14 cellular contexts compared by ENCODE assay signal in genomic region chrX:150837845-150838244, GRCh38.
A peak's percentile ranks its signal among the peaks of the same experiment; 100 is the strongest.
DNase-seq lines count a peak whose midpoint lies in the region; ATAC-seq and TF ChIP-seq lines count a peak whose summit lies in the region.
"Had no signal": no experiment of that assay in that cellular context is flagged by ENCODE, and none has a peak within 500 bp of the region (broad histone marks: within the 10 kb centered on the region; RNA-seq: fewer than 3 reads in every experiment).

No MANE protein-coding gene starts in this region.

- H3K4me3 Mint-ChIP-seq in immature natural killer cell, result no peak overlapping the region
- no peak overlapping the region for H3K4me3 Mint-ChIP-seq in natural killer cell
- H3K4me3 Mint-ChIP-seq: CD4-positive, alpha-beta T cell; H9 had no signal

- peak in 2 of 3 donors; percentile 58 to 69 for ATAC-seq in natural killer cell
- ATAC-seq in HG03108 (IDR thresholded peaks at IDR 0.05; ENCODE audit: unreplicated experiment), result no peak
- ATAC-seq in GM19035 (IDR thresholded peaks at IDR 0.05; ENCODE audit: unreplicated experiment), result no peak
- ATAC-seq: A549 had no signal

- H3K27ac Mint-ChIP-seq in immature natural killer cell (peak overlapping the region in 1 of 6 donors; percentile 24), natural killer cell (peak overlapping the region in 1 of 2 donors; percentile 53)
- H3K27ac Mint-ChIP-seq: CD4-positive, alpha-beta T cell; H9 had no signal

- TF ChIP-seq POLR2A in erythroblast (IDR thresholded peaks at IDR 0.05; ENCODE audit: low read length), result no peak

- DNase-seq in DMS153 (lab: John Stamatoyannopoulos, UW) (peak; percentile 11), DMS153 treated with DMSO at 0.1 percent for 48 hours (lab: John Stamatoyannopoulos, UW; ENCODE audit: unreplicated experiment) (no peak), immature natural killer cell (peak; percentile 0 to 2 (median 1)), natural killer cell (no peak), erythroblast (lab: John Stamatoyannopoulos, UW) (no peak)
- DNase-seq: AML-193; CD4-positive, alpha-beta T cell; DMS79 treated with DMSO at 0.1 percent for 48 hours; GF-D8; H9; KG1 had no signal

- intact Hi-C loops in natural killer cell (cut with micrococcal nuclease), result no loop called here

- no peak for TF ChIP-seq CTCF in natural killer cell (IDR thresholded peaks at IDR 0.05)

- H3K36me3 Mint-ChIP-seq in immature natural killer cell, result peaks cover 0 to 3% (median 0%) of the 10 kb centered on the region in 3 donors
- H3K36me3 Mint-ChIP-seq in natural killer cell, result no peaks in the 10 kb centered on the region

- H3K4me1 Mint-ChIP-seq in immature natural killer cell, result peaks cover 9 to 15% of the 10 kb centered on the region in 2 donors
- peaks cover 12 to 16% of the 10 kb centered on the region in 2 donors for H3K4me1 Mint-ChIP-seq in natural killer cell
- H3K4me1 Mint-ChIP-seq: H9 had no signal

- H3K9me3 Mint-ChIP-seq in immature natural killer cell (peaks cover 0 to 2% (median 0%) of the 10 kb centered on the region in 6 donors), natural killer cell (no peaks in the 10 kb centered on the region)

- peaks cover 0 to 2% (median 2%) of the 10 kb centered on the region in 3 donors for H3K27me3 Mint-ChIP-seq in immature natural killer cell (ENCODE audit: low read depth in 3 of 3)
- no peaks in the 10 kb centered on the region for H3K27me3 Mint-ChIP-seq in natural killer cell (ENCODE audit: low read depth in 2 of 2)
- H3K27me3 Mint-ChIP-seq: CD4-positive, alpha-beta T cell had no signal

Comparison
In these comparisons a context has a peak if more than half of its experiments do, and no peak if none do; other contexts are left out.
1. DNase-seq: peak in DMS153 (single experiment) and immature natural killer cell (3 of 3); none in DMS153 treated with DMSO at 0.1 percent for 48 hours (single experiment), natural killer cell (single experiment) and erythroblast (0 of 2).
2. ATAC-seq: peak in natural killer cell (2 of 3); none in HG03108 (single experiment) and GM19035 (single experiment).